18 cellular contexts compared by ENCODE assay signal in the genomic region with DNA sequence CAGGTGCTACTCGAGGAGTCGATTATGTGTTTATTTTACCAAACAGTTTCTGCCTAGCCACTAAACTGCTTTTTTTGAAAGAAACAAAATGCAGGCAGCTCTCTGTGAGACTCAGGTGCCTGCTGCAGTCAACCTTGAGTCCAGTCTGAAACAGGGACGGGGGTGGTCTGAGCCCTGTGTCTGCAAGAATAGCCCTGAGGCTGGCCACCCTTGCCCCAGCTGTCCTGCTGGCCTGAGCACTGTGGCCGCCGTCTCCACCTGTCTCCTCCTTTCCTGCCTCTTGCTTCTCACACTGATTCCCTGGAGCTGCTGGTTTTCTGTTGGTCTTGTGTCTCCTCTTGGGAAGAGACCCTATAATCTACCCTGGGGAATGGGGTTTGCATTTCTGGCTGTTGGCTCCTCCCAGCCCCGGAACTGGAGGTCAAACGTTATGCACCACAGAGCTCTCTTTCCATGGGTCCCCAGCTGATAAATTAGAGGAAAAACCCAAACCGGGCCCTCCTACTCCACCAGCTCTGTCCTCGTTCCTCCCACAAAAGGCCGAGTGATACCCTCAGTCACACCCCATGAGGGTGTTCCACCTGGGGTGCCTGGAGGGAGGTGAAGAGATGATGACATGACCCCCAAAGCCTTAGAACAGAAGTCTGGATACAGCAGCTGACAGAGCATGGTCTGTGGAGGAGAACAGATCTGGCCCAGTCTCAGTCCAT. TPM values are rescaled to one million over a fixed set of nuclear protein-coding genes. Genes with fewer than 3 reads are reported as not detected.
"Had no signal": no experiment of that assay in that cellular context is flagged by ENCODE, and none has a peak within 500 bp of the region (broad histone marks: within the 10 kb centered on the region; RNA-seq: fewer than 3 reads in every experiment).

No MANE protein-coding gene starts in this region.

- H3K27me3 ChIP-seq: right atrium auricular region, tibial nerve had no signal

- H3K4me1 ChIP-seq: prostate gland, right atrium auricular region, tibial nerve had no signal

- DNase-seq: activated CD4-positive, alpha-beta T cell treated with anti-CD3 and anti-CD28 coated beads for 1 hour; activated naive CD8-positive, alpha-beta T cell treated with anti-CD3 and anti-CD28 coated beads, Interleukin-2, amount 10 ng/mL, durations not matched to agents 7 days and 5 days; activated T-cell treated with anti-CD3 and anti-CD28 coated beads, Interleukin-2, amount 50 U/mL, for 1 hour; kidney had no signal

- H3K36me3 ChIP-seq: cardiac muscle cell, prostate gland, right atrium auricular region, tibial nerve, WERI-Rb-1 had no signal

- H3K27ac ChIP-seq: cardiac muscle cell, dorsolateral prefrontal cortex, prostate gland, right atrium auricular region, tibial nerve, WERI-Rb-1 had no signal

- H3K9me3 ChIP-seq: prostate gland, right atrium auricular region, tibial nerve had no signal

- H3K4me3 ChIP-seq: cardiac muscle cell, dorsolateral prefrontal cortex, lung, prostate gland, right atrium auricular region, tibial nerve had no signal

RNA-seq across cellular contexts. Expression of a gene that starts 15.0 kb away (rescaled TPM):
- total RNA-seq: activated naive CD8-positive, alpha-beta T cell treated with anti-CD3 and anti-CD28 coated beads, Interleukin-2, amount 10 ng/mL, durations not matched to agents 7 days and 5 days; activated T-helper 17 cell treated with anti-CD3 and anti-CD28 coated beads, Interleukin-2, amount 50 U/mL, for 72 hours; cardiac muscle cell; dorsolateral prefrontal cortex; kidney; left lobe of liver; lung; occipital lobe; prostate gland; right atrium auricular region; skeletal muscle tissue; tibial nerve had no signal
- polyA plus RNA-seq: cardiac muscle cell, lung, neural cell had no signal

RNA-seq across cellular contexts. Expression of a gene that starts 18.7 kb away (rescaled TPM):
- total RNA-seq: activated naive CD8-positive, alpha-beta T cell treated with anti-CD3 and anti-CD28 coated beads, Interleukin-2, amount 10 ng/mL, durations not matched to agents 7 days and 5 days; activated T-helper 17 cell treated with anti-CD3 and anti-CD28 coated beads, Interleukin-2, amount 50 U/mL, for 72 hours; cardiac muscle cell; dorsolateral prefrontal cortex; frontal cortex; kidney; left lobe of liver; lung; mesothelial cell of epicardium; right atrium auricular region; skeletal muscle tissue; tibial nerve had no signal
- polyA plus RNA-seq: cardiac muscle cell, lung, neural cell had no signal
